22 cellular contexts compared by ENCODE assay signal in the genomic region with DNA sequence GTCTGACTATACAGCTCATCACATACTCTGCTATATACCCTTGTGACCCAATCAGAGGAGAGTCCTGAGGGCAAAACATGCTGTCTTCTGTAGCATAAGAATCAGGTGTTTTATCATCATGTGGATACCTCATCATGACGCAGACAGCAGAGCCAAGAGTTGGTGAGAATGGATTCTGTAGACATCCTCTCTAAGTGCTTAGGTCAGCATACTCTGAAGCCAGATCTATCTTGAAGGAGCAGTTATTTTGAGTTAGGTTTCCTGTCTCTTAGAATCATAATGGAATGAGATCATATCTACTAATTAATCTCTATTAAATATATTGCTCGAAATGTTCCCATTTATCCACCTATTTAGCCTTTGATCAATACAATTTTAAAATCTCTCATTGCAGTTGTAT.
DNase-seq lines count a peak whose midpoint lies in the region; ATAC-seq, FAIRE-seq and TF ChIP-seq lines count a peak whose summit lies in the region.
"Had no signal": no experiment of that assay in that cellular context is flagged by ENCODE, and none has a peak within 500 bp of the region (broad histone marks: within the 10 kb centered on the region; RNA-seq: fewer than 3 reads in every experiment).

No MANE protein-coding gene starts in this region.

- H3K27me3 ChIP-seq in HepG2 (ENCODE audit: control insufficient read depth in 1 of 2, insufficient read depth in 2 of 2, low read length in 2 of 2) (no peaks in the 10 kb centered on the region), right lobe of liver (no peaks in the 10 kb centered on the region), IMR-90 (ENCODE audit: control insufficient read depth, insufficient read depth, low read length) (no peaks in the 10 kb centered on the region)

- TF ChIP-seq RAD21 in HepG2 (CRISPR knock-in tag; IDR thresholded peaks at IDR 0.05) (no peak), IMR-90 (IDR thresholded peaks at IDR 0.05; ENCODE audit: low read length) (no peak)

- no peak overlapping the region for H2AK5ac ChIP-seq in IMR-90 (ENCODE audit: low read depth, low read length)

- no peak overlapping the region for H3K56ac ChIP-seq in IMR-90 (ENCODE audit: extremely low read depth, insufficient read depth, low read length)

- no peak overlapping the region for H3K9ac ChIP-seq in HepG2 (ENCODE audit: insufficient read depth, low read depth, low read length)
- H3K9ac ChIP-seq in IMR-90 (ENCODE audit: low read depth, low read length): no peak overlapping the region
- H3K9ac ChIP-seq: GM23248 had no signal

- H3K4me2 ChIP-seq in HepG2 (ENCODE audit: low read depth, low read length) (no peak overlapping the region), IMR-90 (ENCODE audit: low read depth, low read length) (no peak overlapping the region)

- no peak overlapping the region for H3K4ac ChIP-seq in IMR-90 (ENCODE audit: low read depth, low read length)

- H4K91ac ChIP-seq in IMR-90 (ENCODE audit: insufficient read depth, low read depth, low read length): no peak overlapping the region

- H2BK5ac ChIP-seq in IMR-90 (ENCODE audit: low read depth, low read length, poor library complexity, severe bottlenecking): no peak overlapping the region

- in situ Hi-C loops in HepG2 (cut with HindIII; ENCODE audit: extremely low pct_ligation_motif_present, low pct_unique_long_range_greater_than_20kb) (no loop called here), IMR-90 (cut with MboI; ENCODE audit: low sequenced_read_pairs) (no loop called here)

- no peak for TF ChIP-seq CTCF in HepG2 (CRISPR knock-in tag; IDR thresholded peaks at IDR 0.05)
- no peak for TF ChIP-seq CTCF in right lobe of liver (IDR thresholded peaks at IDR 0.05)
- TF ChIP-seq CTCF in IMR-90 (conservative IDR thresholded peaks at IDR 0.05; ENCODE audit: low read depth, low read length): no peak
- no peak for TF ChIP-seq CTCF in epithelial cell of esophagus (IDR thresholded peaks at IDR 0.05; ENCODE audit: insufficient read depth, low read depth, low read length, missing control alignments)
- TF ChIP-seq CTCF in RWPE1 (conservative IDR thresholded peaks at IDR 0.05; ENCODE audit: low read depth): no peak

- H2BK120ac ChIP-seq in IMR-90 (ENCODE audit: low read depth, low read length): no peak overlapping the region

- no peak overlapping the region for H2AK9ac ChIP-seq in IMR-90 (replicated peaks; ENCODE audit: low read depth, low read length, poor library complexity)

- DNase-seq in HepG2 (ENCODE audit: low spot score) (no peak), right lobe of liver (no peak), IMR-90 (no peak), epithelial cell of esophagus (ENCODE audit: low read depth) (peak; percentile 2), NCI-H446 treated with DMSO at 0.1 percent for 48 hours (lab: John Stamatoyannopoulos, UW) (no peak), RWPE1 (ENCODE audit: low spot score) (no peak)
- DNase-seq: 8988T; C1 segment of cervical spinal cord; Calu3; CD4-positive, alpha-beta memory T cell; COR-L47; DMS53; DMS79 treated with DMSO at 0.1 percent for 48 hours; GM23248; H7; HCEC 1CT had no signal

- H2BK20ac ChIP-seq in IMR-90 (ENCODE audit: low read depth, low read length): no peak overlapping the region

- WGBS in HepG2 (ENCODE audit: low lambda C conversion rate): 2% methylated on average over 2 of the region's 2 CpGs
- WGBS in right lobe of liver (ENCODE audit: insufficient coverage, low coverage, low lambda C conversion rate, missing lambda C conversion rate): 49% methylated on average over 2 of the region's 2 CpGs
- no CpG with 5 or more reads among the region's 2 CpGs for WGBS in IMR-90 (ENCODE audit: extremely low coverage in 2 of 2, insufficient read length in 1 of 2), 2 experiments

- no peaks in the 10 kb centered on the region for H3K4me1 ChIP-seq in HepG2 (ENCODE audit: insufficient read depth, low read length)
- no peaks in the 10 kb centered on the region for H3K4me1 ChIP-seq in right lobe of liver
- H3K4me1 ChIP-seq in IMR-90 (ENCODE audit: control insufficient read depth, insufficient read depth, low read length): no peaks in the 10 kb centered on the region

- no peak overlapping the region for H3K14ac ChIP-seq in IMR-90 (replicated peaks; ENCODE audit: low read depth, low read length)

- no peaks in the 10 kb centered on the region for H3K9me3 ChIP-seq in HepG2 (ENCODE audit: low read length)
- H3K9me3 ChIP-seq in right lobe of liver: no peaks in the 10 kb centered on the region
- 0 out of 2 replicates have a peak, but pooled peaks cover 2% of the 10 kb centered on the region for H3K9me3 ChIP-seq in IMR-90 (ENCODE audit: control insufficient read depth, insufficient read depth, low read length)

- H3K27ac ChIP-seq in HepG2 (ENCODE audit: extremely low read length, insufficient read depth, low read length): no peak overlapping the region
- no peak overlapping the region for H3K27ac ChIP-seq in right lobe of liver
- H3K27ac ChIP-seq in IMR-90 (ENCODE audit: insufficient read depth, low read length): no peak overlapping the region
- H3K27ac ChIP-seq in RWPE1: no peak overlapping the region
- H3K27ac ChIP-seq: GM23248 had no signal

- TF ChIP-seq POLR2A in HepG2 (IDR thresholded peaks at IDR 0.05; ENCODE audit: insufficient read depth in 1 of 2, low read depth in 2 of 2, low read length in 2 of 2) (no peak), right lobe of liver (IDR thresholded peaks at IDR 0.05) (no peak), IMR-90 (IDR thresholded peaks at IDR 0.05; ENCODE audit: low read depth, low read length) (no peak)

- H3K36me3 ChIP-seq in HepG2 (replicated peaks in 1 of 2; ENCODE audit: control insufficient read depth in 1 of 2, insufficient read depth in 2 of 2, low read length in 2 of 2) (no peaks in the 10 kb centered on the region), right lobe of liver (no peaks in the 10 kb centered on the region), IMR-90 (ENCODE audit: control insufficient read depth, insufficient read depth, low read length) (no peaks in the 10 kb centered on the region)

- FAIRE-seq in HepG2 (lab: Jason Lieb, UNC): no peak
- FAIRE-seq: G401.6, GM12878, GM18507, GM19239, H1 had no signal

- CTCF ChIA-PET in HepG2 (lab: Yijun Ruan, JAX; ENCODE audit: low intra/inter-chr PET ratio, low total read pairs): no interaction called here
- CTCF ChIA-PET in IMR-90 (lab: Yijun Ruan, JAX): no interaction called here
- CTCF ChIA-PET in RWPE1 (lab: Yijun Ruan, JAX): no interaction called here

- POLR2A ChIA-PET in HepG2 (lab: Yijun Ruan, JAX) (no interaction called here), IMR-90 (lab: Charles Lee; ENCODE audit: unreplicated experiment) (no interaction called here), RWPE1 (lab: Yijun Ruan, JAX; ENCODE audit: low non-redundant PET) (no interaction called here)

- no peak overlapping the region for H4K8ac ChIP-seq in IMR-90 (ENCODE audit: low read depth in 2 of 2, low read length in 2 of 2)

- no peak for ATAC-seq in HepG2
- no peak for ATAC-seq in right lobe of liver
- ATAC-seq in IMR-90 (ENCODE audit: low read depth): no peak
- no peak for ATAC-seq in HG02798 (IDR thresholded peaks at IDR 0.05; ENCODE audit: poor library complexity, unreplicated experiment)
- ATAC-seq: GM12878 had no signal

- H3K9me1 ChIP-seq in IMR-90 (ENCODE audit: insufficient read depth, low read length): no peaks in the 10 kb centered on the region

- H3K4me3 ChIP-seq in HepG2 (replicated peaks in 1 of 3; ENCODE audit: insufficient read depth in 1 of 3, low read depth in 2 of 3, low read length in 3 of 3) (no peak overlapping the region), right lobe of liver (no peak overlapping the region), IMR-90 (ENCODE audit: insufficient read depth, low read depth, low read length) (no peak overlapping the region), epithelial cell of esophagus (ENCODE audit: low read length) (no peak overlapping the region)
- H3K4me3 ChIP-seq: GM12878, GM23248 had no signal

- no peak overlapping the region for H4K5ac ChIP-seq in IMR-90 (ENCODE audit: low read depth, low read length)

- H3K18ac ChIP-seq in IMR-90 (ENCODE audit: low read depth, low read length): no peak overlapping the region

- H2BK15ac ChIP-seq in IMR-90 (ENCODE audit: low read depth, low read length): no peak overlapping the region

- no peak for TF ChIP-seq EP300 in HepG2 (IDR thresholded peaks at IDR 0.05; ENCODE audit: low read depth in 2 of 2, low read length in 2 of 2)
- TF ChIP-seq EP300 in HepG2 (CRISPR knock-in tag; IDR thresholded peaks at IDR 0.05; ENCODE audit: borderline replicate concordance): no peak

- no peak overlapping the region for H2AFZ ChIP-seq in HepG2 (ENCODE audit: low read length)
- H2AFZ ChIP-seq in IMR-90 (replicated peaks; ENCODE audit: low read length, poor library complexity): no peak overlapping the region
- H2AFZ ChIP-seq: GM23248 had no signal

- no peaks in the 10 kb centered on the region for H4K20me1 ChIP-seq in HepG2 (ENCODE audit: insufficient read depth, low read length)
- H4K20me1 ChIP-seq in IMR-90 (ENCODE audit: insufficient read depth, low read length): no peaks in the 10 kb centered on the region

- no peaks in the 10 kb centered on the region for H3K79me1 ChIP-seq in IMR-90 (ENCODE audit: low read depth in 1 of 2, low read length in 2 of 2)

- intact Hi-C loops in HepG2 (cut with micrococcal nuclease; ENCODE audit: unreplicated experiment): no loop called here
- intact Hi-C loops in right lobe of liver (cut with DNase I): no loop called here
- intact Hi-C loops in IMR-90 (cut with micrococcal nuclease): no loop called here

- dilution Hi-C loops in IMR-90 (cut with HindIII; ENCODE audit: low sequenced_read_pairs, unreplicated experiment): no loop called here

- BruUV-seq in HepG2 (replicated peaks; lab: Mats Ljungman, UMichigan) (no TSS peak), IMR-90 (replicated peaks; lab: Mats Ljungman, UMichigan) (no TSS peak)

- no peak overlapping the region for H3K23ac ChIP-seq in IMR-90 (ENCODE audit: low read depth, low read length)

- H3K79me2 ChIP-seq in HepG2 (ENCODE audit: insufficient read depth, low read length): no peaks in the 10 kb centered on the region

TF ChIP-seq in HepG2, 621 proteins besides CTCF, POLR2A, EP300 and RAD21:
- TF ChIP-seq MAFF (IDR thresholded peaks at IDR 0.05; ENCODE audit: low read depth, low read length) (peak; percentile 80), ZNF354B (CRISPR knock-in tag; IDR thresholded peaks at IDR 0.05) (no peak), ZC3H13 (CRISPR knock-in tag; IDR thresholded peaks at IDR 0.05) (no peak), MAFK (conservative IDR thresholded peaks at IDR 0.05 in 1 of 2, IDR thresholded peaks at IDR 0.05 in 1 of 2; ENCODE audit: low read length in 2 of 2) (peak; percentile 82 to 92), BCL6 (CRISPR knock-in tag; IDR thresholded peaks at IDR 0.05) (no peak)

TF ChIP-seq in IMR-90, 13 proteins besides CTCF, POLR2A, EP300 and RAD21 (continues in another document):
- TF ChIP-seq FOS (IDR thresholded peaks at IDR 0.05; ENCODE audit: low read depth, low read length) (no peak), NFE2L2 (IDR thresholded peaks at IDR 0.05; ENCODE audit: low read depth, low read length) (no peak), BHLHE40 (IDR thresholded peaks at IDR 0.05; ENCODE audit: low read depth, low read length) (no peak), SMC3 (IDR thresholded peaks at IDR 0.05; ENCODE audit: low read depth, low read length) (no peak), CEBPB (IDR thresholded peaks at IDR 0.05; ENCODE audit: low read depth, low read length) (no peak)
